ENCODE assay signal across 32 cellular contexts in genomic region chr10:114256041-114256765, GRCh38. TPM values are rescaled to one million over a fixed set of nuclear protein-coding genes. Genes with fewer than 3 reads are reported as not detected.
"Had no signal": no experiment of that assay in that cellular context is flagged by ENCODE, and none has a peak within 500 bp of the region (broad histone marks: within the 10 kb centered on the region; RNA-seq: fewer than 3 reads in every experiment).

No MANE protein-coding gene starts in this region.

- H3K36me3 Mint-ChIP-seq: activated CD4-positive, alpha-beta memory T cell treated with anti-CD3 and anti-CD28 coated beads for 36 hours; activated naive CD4-positive, alpha-beta T cell treated with anti-CD3 and anti-CD28 coated beads, Interleukin-2, amount 10 ng/mL, durations not matched to agents 7 days and 5 days; activated naive CD4-positive, alpha-beta T cell treated with anti-CD3 and anti-CD28 coated beads, Interleukin-2, amount 50 U/mL, for 72 hours; activated naive CD8-positive, alpha-beta T cell treated with anti-CD3 and anti-CD28 coated beads, Interleukin-2, amount 10 ng/mL, durations not matched to agents 7 days and 5 days had no signal

- H3K9me3 Mint-ChIP-seq: activated CD4-positive, alpha-beta memory T cell treated with anti-CD3 and anti-CD28 coated beads for 36 hours; activated CD4-positive, alpha-beta T cell treated with anti-CD3 and anti-CD28 coated beads, Interleukin-2, amount 10 ng/mL, durations not matched to agents 24 days and 14 days; activated naive CD4-positive, alpha-beta T cell treated with anti-CD3 and anti-CD28 coated beads, Interleukin-2, amount 50 U/mL, for 72 hours; activated T-cell treated with anti-CD3 and anti-CD28 coated beads, Interleukin-2, amount 50 U/mL, for 24 hours; activated T-cell treated with anti-CD3 and anti-CD28 coated beads, Interleukin-2, amount 50 U/mL, for 72 hours; central memory CD8-positive, alpha-beta T cell; dendritic cell treated with granulocyte-macrophage colony-stimulating factor and Interleukin-4, amounts not matched to agents 40 ng/mL and 50 ng/mL, for 4 days had no signal

- H3K4me3 ChIP-seq: coronary artery, dorsolateral prefrontal cortex, esophagus squamous epithelium, gastroesophageal sphincter, heart right ventricle had no signal

- ATAC-seq: activated CD4-positive, alpha-beta T cell treated with anti-CD3 and anti-CD28 coated beads for 36 hours; activated CD8-positive, alpha-beta T cell treated with anti-CD3 and anti-CD28 coated beads, Interleukin-2, amount 10 ng/mL, durations not matched to agents 7 days and 5 days; activated naive CD4-positive, alpha-beta T cell treated with anti-CD3 and anti-CD28 coated beads, Interleukin-2, amount 50 U/mL, for 72 hours; activated T-cell treated with anti-CD3 and anti-CD28 coated beads, Interleukin-2, amount 50 U/mL, for 72 hours; gastroesophageal sphincter had no signal

- H3K27ac Mint-ChIP-seq: activated CD4-positive, alpha-beta memory T cell treated with anti-CD3 and anti-CD28 coated beads for 36 hours; activated CD4-positive, alpha-beta T cell treated with anti-CD3 and anti-CD28 coated beads for 36 hours; activated CD4-positive, alpha-beta T cell treated with anti-CD3 and anti-CD28 coated beads, Interleukin-2, amount 10 ng/mL, durations not matched to agents 24 days and 14 days; activated CD8-positive, alpha-beta T cell treated with anti-CD3 and anti-CD28 coated beads, Interleukin-2, amount 10 ng/mL, durations not matched to agents 7 days and 5 days; activated naive CD4-positive, alpha-beta T cell treated with anti-CD3 and anti-CD28 coated beads, Interleukin-2, amount 10 ng/mL, durations not matched to agents 7 days and 5 days; activated naive CD4-positive, alpha-beta T cell treated with anti-CD3 and anti-CD28 coated beads, Interleukin-2, amount 50 U/mL, for 72 hours; activated naive CD8-positive, alpha-beta T cell treated with anti-CD3 and anti-CD28 coated beads, Interleukin-2, amount 10 ng/mL, durations not matched to agents 7 days and 5 days; activated T-cell treated with anti-CD3 and anti-CD28 coated beads, Interleukin-2, amount 50 U/mL, for 24 hours; activated T-cell treated with anti-CD3 and anti-CD28 coated beads, Interleukin-2, amount 50 U/mL, for 72 hours; dendritic cell treated with granulocyte-macrophage colony-stimulating factor and Interleukin-4, amounts not matched to agents 40 ng/mL and 50 ng/mL, for 4 days had no signal

- H3K4me3 Mint-ChIP-seq: activated CD4-positive, alpha-beta memory T cell treated with anti-CD3 and anti-CD28 coated beads for 36 hours; activated CD4-positive, alpha-beta T cell treated with anti-CD3 and anti-CD28 coated beads for 36 hours; activated CD4-positive, alpha-beta T cell treated with anti-CD3 and anti-CD28 coated beads, Interleukin-2, amount 10 ng/mL, durations not matched to agents 24 days and 14 days; activated CD8-positive, alpha-beta T cell treated with anti-CD3 and anti-CD28 coated beads, Interleukin-2, amount 10 ng/mL, durations not matched to agents 7 days and 5 days; activated naive CD4-positive, alpha-beta T cell treated with anti-CD3 and anti-CD28 coated beads, Interleukin-2, amount 10 ng/mL, durations not matched to agents 7 days and 5 days; activated naive CD8-positive, alpha-beta T cell treated with anti-CD3 and anti-CD28 coated beads, Interleukin-2, amount 10 ng/mL, durations not matched to agents 7 days and 5 days; activated T-cell treated with anti-CD3 and anti-CD28 coated beads, Interleukin-2, amount 50 U/mL, for 24 hours; activated T-cell treated with anti-CD3 and anti-CD28 coated beads, Interleukin-2, amount 50 U/mL, for 72 hours; central memory CD8-positive, alpha-beta T cell; dendritic cell treated with granulocyte-macrophage colony-stimulating factor and Interleukin-4, amounts not matched to agents 40 ng/mL and 50 ng/mL, for 4 days had no signal

- H3K4me1 Mint-ChIP-seq: central memory CD8-positive, alpha-beta T cell had no signal

- H3K27me3 ChIP-seq: brain microvascular endothelial cell, dorsolateral prefrontal cortex, esophagus squamous epithelium, heart right ventricle had no signal

- H3K27me3 Mint-ChIP-seq: activated CD4-positive, alpha-beta T cell treated with anti-CD3 and anti-CD28 coated beads for 36 hours; activated CD4-positive, alpha-beta T cell treated with anti-CD3 and anti-CD28 coated beads, Interleukin-2, amount 10 ng/mL, durations not matched to agents 24 days and 14 days; dendritic cell treated with granulocyte-macrophage colony-stimulating factor and Interleukin-4, amounts not matched to agents 40 ng/mL and 50 ng/mL, for 4 days had no signal

- H3K9me3 ChIP-seq: esophagus squamous epithelium, gastroesophageal sphincter, heart right ventricle had no signal

- H3K27ac ChIP-seq: brain microvascular endothelial cell, coronary artery, epithelial cell of prostate, heart right ventricle had no signal

- DNase-seq: activated CD4-positive, alpha-beta memory T cell treated with anti-CD3 and anti-CD28 coated beads for 36 hours; activated CD4-positive, alpha-beta T cell treated with anti-CD3 and anti-CD28 coated beads for 36 hours; activated CD4-positive, alpha-beta T cell treated with anti-CD3 and anti-CD28 coated beads, Interleukin-2, amount 10 ng/mL, durations not matched to agents 24 days and 14 days; activated CD4-positive, CD25-positive, alpha-beta regulatory T cell; activated CD4-positive, CD25-positive, alpha-beta regulatory T cell treated with anti-CD3 and anti-CD28 coated beads, Interleukin-2, amount 50 U/mL, for 72 hours; activated CD8-positive, alpha-beta memory T cell treated with anti-CD3 and anti-CD28 coated beads, Interleukin-2, amount 50 U/mL, for 48 hours; activated CD8-positive, alpha-beta T cell treated with anti-CD3 and anti-CD28 coated beads, Interleukin-2, amount 10 ng/mL, durations not matched to agents 7 days and 5 days; activated gamma-delta T cell; activated naive CD4-positive, alpha-beta T cell; activated naive CD8-positive, alpha-beta T cell treated with anti-CD3 and anti-CD28 coated beads, Interleukin-2, amount 10 ng/mL, durations not matched to agents 7 days and 5 days; activated T-cell treated with anti-CD3 and anti-CD28 coated beads for 4 hours; activated T-cell treated with anti-CD3 and anti-CD28 coated beads, Interleukin-2, amount 50 U/mL, for 24 hours; activated T-cell treated with anti-CD3 and anti-CD28 coated beads, Interleukin-2, amount 50 U/mL, for 72 hours; amniotic stem cell; brain microvascular endothelial cell; dorsolateral prefrontal cortex; esophagus squamous epithelium; foreskin melanocyte; heart right ventricle; T-helper 2 cell had no signal

- H3K36me3 ChIP-seq: brain microvascular endothelial cell, esophagus squamous epithelium, gastroesophageal sphincter, heart right ventricle had no signal

RNA-seq across cellular contexts. Expression of gene VWA2, which starts 17.1 kb away (rescaled TPM):
- total RNA-seq: activated CD4-positive, alpha-beta T cell treated with anti-CD3 and anti-CD28 coated beads for 36 hours; activated CD4-positive, alpha-beta T cell treated with anti-CD3 and anti-CD28 coated beads, Interleukin-2, amount 10 ng/mL, durations not matched to agents 24 days and 14 days; activated CD8-positive, alpha-beta memory T cell treated with anti-CD3 and anti-CD28 coated beads for 36 hours; activated CD8-positive, alpha-beta T cell treated with anti-CD3 and anti-CD28 coated beads, Interleukin-2, amount 10 ng/mL, durations not matched to agents 7 days and 5 days; activated naive CD8-positive, alpha-beta T cell treated with anti-CD3 and anti-CD28 coated beads, Interleukin-2, amount 10 ng/mL, durations not matched to agents 7 days and 5 days; activated T-cell treated with anti-CD3 and anti-CD28 coated beads, Interleukin-2, amount 50 U/mL, for 72 hours; cardiac septum; endothelial cell of umbilical vein; glomerular endothelial cell; T-helper 1 cell treated with Interleukin-12 subunit alpha and Interleukin-12 subunit beta and Interleukin-4 antibody, amounts not matched to agents 30 ng/mL and 1 ng/mL, for 36 hours had no signal
